ENCODE assay signal across 1 cellular context in the genomic region with DNA sequence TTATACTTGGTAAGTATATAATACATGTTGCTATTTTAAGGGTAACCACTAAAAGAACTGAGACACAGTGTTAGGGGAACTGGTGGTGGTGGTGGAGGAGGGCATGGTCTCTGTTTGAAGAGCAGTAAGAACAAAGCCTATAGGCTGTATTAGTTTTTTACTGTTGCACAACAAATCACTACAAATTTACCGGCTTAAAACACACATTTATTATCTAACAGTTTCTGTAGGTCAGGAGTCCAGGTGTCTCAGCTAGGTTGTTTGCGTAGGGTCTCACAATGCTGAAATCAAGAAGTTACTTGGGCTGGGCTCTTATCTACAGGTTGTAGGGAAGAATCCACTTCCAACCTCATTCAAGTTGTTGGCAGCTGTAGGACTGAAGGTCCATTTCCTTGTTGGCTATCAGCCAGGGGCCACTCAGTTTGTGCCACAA.
TF ChIP-seq lines count a peak whose summit lies in the region.

No MANE protein-coding gene starts in this region.

TF ChIP-seq in HepG2, 621 proteins besides CTCF, POLR2A, EP300 and RAD21 (continued from another document and continues in another):
- TF ChIP-seq, protein P1, sequence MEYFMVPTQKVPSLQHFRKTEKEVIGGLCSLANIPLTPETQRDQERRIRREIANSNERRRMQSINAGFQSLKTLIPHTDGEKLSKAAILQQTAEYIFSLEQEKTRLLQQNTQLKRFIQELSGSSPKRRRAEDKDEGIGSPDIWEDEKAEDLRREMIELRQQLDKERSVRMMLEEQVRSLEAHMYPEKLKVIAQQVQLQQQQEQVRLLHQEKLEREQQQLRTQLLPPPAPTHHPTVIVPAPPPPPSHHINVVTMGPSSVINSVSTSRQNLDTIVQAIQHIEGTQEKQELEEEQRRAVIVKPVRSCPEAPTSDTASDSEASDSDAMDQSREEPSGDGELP (IDR thresholded peaks at IDR 0.05; ENCODE audit: borderline replicate concordance, low read depth) = no peak
- TF ChIP-seq, protein P2, sequence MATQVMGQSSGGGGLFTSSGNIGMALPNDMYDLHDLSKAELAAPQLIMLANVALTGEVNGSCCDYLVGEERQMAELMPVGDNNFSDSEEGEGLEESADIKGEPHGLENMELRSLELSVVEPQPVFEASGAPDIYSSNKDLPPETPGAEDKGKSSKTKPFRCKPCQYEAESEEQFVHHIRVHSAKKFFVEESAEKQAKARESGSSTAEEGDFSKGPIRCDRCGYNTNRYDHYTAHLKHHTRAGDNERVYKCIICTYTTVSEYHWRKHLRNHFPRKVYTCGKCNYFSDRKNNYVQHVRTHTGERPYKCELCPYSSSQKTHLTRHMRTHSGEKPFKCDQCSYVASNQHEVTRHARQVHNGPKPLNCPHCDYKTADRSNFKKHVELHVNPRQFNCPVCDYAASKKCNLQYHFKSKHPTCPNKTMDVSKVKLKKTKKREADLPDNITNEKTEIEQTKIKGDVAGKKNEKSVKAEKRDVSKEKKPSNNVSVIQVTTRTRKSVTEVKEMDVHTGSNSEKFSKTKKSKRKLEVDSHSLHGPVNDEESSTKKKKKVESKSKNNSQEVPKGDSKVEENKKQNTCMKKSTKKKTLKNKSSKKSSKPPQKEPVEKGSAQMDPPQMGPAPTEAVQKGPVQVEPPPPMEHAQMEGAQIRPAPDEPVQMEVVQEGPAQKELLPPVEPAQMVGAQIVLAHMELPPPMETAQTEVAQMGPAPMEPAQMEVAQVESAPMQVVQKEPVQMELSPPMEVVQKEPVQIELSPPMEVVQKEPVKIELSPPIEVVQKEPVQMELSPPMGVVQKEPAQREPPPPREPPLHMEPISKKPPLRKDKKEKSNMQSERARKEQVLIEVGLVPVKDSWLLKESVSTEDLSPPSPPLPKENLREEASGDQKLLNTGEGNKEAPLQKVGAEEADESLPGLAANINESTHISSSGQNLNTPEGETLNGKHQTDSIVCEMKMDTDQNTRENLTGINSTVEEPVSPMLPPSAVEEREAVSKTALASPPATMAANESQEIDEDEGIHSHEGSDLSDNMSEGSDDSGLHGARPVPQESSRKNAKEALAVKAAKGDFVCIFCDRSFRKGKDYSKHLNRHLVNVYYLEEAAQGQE (IDR thresholded peaks at IDR 0.05; ENCODE audit: borderline replicate concordance in 1 of 2, low read depth in 1 of 2, low read length in 2 of 2) = no peak
- TF ChIP-seq ATRX (CRISPR knock-in tag; IDR thresholded peaks at IDR 0.05; ENCODE audit: borderline replicate concordance) (no peak), ZBTB3 (CRISPR knock-in tag; IDR thresholded peaks at IDR 0.05; ENCODE audit: borderline replicate concordance, low read depth) (no peak), CEBPG (CRISPR knock-in tag; IDR thresholded peaks at IDR 0.05) (peak; percentile 49), ZNF430 (CRISPR knock-in tag; IDR thresholded peaks at IDR 0.05) (no peak), ZNF644 (CRISPR knock-in tag; IDR thresholded peaks at IDR 0.05; ENCODE audit: low read depth) (0 out of 2 replicates have a peak, but pooled peaks have one; percentile 18), ZNF274 (CRISPR knock-in tag; IDR thresholded peaks at IDR 0.05) (no peak), TCF7 (IDR thresholded peaks at IDR 0.05; ENCODE audit: low read depth) (peak; percentile 50; the same call in 1 of the 2 replicates), ZFP41 (CRISPR knock-in tag; IDR thresholded peaks at IDR 0.05; ENCODE audit: borderline replicate concordance) (no peak), NFE2L2 (IDR thresholded peaks at IDR 0.05; ENCODE audit: low read length) (no peak), TGIF2 (CRISPR knock-in tag; IDR thresholded peaks at IDR 0.05) (no peak), CHD4 (IDR thresholded peaks at IDR 0.05; ENCODE audit: borderline replicate concordance, low read length) (no peak), FOXM1 (CRISPR knock-in tag; IDR thresholded peaks at IDR 0.05) (no peak), ZNF747 (CRISPR knock-in tag; IDR thresholded peaks at IDR 0.05; ENCODE audit: borderline replicate concordance) (no peak), ZNF235 (CRISPR knock-in tag; IDR thresholded peaks at IDR 0.05; ENCODE audit: borderline replicate concordance) (no peak), ZNF678 (CRISPR knock-in tag; IDR thresholded peaks at IDR 0.05) (no peak), ISL2 (CRISPR knock-in tag; IDR thresholded peaks at IDR 0.05) (0 out of 2 replicates have a peak, but pooled peaks have one; percentile 17), PPARG (CRISPR knock-in tag; conservative IDR thresholded peaks at IDR 0.05) (0 out of 2 replicates have a peak, but pooled peaks have one; percentile 32), GFI1 (CRISPR knock-in tag; IDR thresholded peaks at IDR 0.05; ENCODE audit: borderline replicate concordance) (peak; percentile 61; the same call in 1 of the 2 replicates), SMC3 (IDR thresholded peaks at IDR 0.05; ENCODE audit: low read length) (no peak), MTA1 (CRISPR knock-in tag; IDR thresholded peaks at IDR 0.05; ENCODE audit: borderline replicate concordance) (no peak), NR2F1 (CRISPR knock-in tag; IDR thresholded peaks at IDR 0.05) (no peak), ZFP82 (CRISPR knock-in tag; IDR thresholded peaks at IDR 0.05; ENCODE audit: borderline replicate concordance) (no peak), REL (CRISPR knock-in tag; conservative IDR thresholded peaks at IDR 0.05) (no peak), ETV6 (CRISPR knock-in tag; conservative IDR thresholded peaks at IDR 0.05) (no peak), ZNF883 (CRISPR knock-in tag; IDR thresholded peaks at IDR 0.05; ENCODE audit: not compliant biosample characterization) (no peak), ZNF282 (IDR thresholded peaks at IDR 0.05; ENCODE audit: partially characterized antibody) (no peak), MLLT10 (CRISPR knock-in tag; IDR thresholded peaks at IDR 0.05) (no peak)
- TF ChIP-seq, protein P3, sequence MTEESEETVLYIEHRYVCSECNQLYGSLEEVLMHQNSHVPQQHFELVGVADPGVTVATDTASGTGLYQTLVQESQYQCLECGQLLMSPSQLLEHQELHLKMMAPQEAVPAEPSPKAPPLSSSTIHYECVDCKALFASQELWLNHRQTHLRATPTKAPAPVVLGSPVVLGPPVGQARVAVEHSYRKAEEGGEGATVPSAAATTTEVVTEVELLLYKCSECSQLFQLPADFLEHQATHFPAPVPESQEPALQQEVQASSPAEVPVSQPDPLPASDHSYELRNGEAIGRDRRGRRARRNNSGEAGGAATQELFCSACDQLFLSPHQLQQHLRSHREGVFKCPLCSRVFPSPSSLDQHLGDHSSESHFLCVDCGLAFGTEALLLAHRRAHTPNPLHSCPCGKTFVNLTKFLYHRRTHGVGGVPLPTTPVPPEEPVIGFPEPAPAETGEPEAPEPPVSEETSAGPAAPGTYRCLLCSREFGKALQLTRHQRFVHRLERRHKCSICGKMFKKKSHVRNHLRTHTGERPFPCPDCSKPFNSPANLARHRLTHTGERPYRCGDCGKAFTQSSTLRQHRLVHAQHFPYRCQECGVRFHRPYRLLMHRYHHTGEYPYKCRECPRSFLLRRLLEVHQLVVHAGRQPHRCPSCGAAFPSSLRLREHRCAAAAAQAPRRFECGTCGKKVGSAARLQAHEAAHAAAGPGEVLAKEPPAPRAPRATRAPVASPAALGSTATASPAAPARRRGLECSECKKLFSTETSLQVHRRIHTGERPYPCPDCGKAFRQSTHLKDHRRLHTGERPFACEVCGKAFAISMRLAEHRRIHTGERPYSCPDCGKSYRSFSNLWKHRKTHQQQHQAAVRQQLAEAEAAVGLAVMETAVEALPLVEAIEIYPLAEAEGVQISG (CRISPR knock-in tag; IDR thresholded peaks at IDR 0.05) = no peak
- TF ChIP-seq, protein P4, sequence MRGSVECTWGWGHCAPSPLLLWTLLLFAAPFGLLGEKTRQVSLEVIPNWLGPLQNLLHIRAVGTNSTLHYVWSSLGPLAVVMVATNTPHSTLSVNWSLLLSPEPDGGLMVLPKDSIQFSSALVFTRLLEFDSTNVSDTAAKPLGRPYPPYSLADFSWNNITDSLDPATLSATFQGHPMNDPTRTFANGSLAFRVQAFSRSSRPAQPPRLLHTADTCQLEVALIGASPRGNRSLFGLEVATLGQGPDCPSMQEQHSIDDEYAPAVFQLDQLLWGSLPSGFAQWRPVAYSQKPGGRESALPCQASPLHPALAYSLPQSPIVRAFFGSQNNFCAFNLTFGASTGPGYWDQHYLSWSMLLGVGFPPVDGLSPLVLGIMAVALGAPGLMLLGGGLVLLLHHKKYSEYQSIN (CRISPR knock-in tag; IDR thresholded peaks at IDR 0.05; ENCODE audit: borderline replicate concordance) = no peak
- TF ChIP-seq, protein P5, sequence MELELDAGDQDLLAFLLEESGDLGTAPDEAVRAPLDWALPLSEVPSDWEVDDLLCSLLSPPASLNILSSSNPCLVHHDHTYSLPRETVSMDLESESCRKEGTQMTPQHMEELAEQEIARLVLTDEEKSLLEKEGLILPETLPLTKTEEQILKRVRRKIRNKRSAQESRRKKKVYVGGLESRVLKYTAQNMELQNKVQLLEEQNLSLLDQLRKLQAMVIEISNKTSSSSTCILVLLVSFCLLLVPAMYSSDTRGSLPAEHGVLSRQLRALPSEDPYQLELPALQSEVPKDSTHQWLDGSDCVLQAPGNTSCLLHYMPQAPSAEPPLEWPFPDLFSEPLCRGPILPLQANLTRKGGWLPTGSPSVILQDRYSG (CRISPR knock-in tag; IDR thresholded peaks at IDR 0.05) = no peak
- TF ChIP-seq, protein P6, sequence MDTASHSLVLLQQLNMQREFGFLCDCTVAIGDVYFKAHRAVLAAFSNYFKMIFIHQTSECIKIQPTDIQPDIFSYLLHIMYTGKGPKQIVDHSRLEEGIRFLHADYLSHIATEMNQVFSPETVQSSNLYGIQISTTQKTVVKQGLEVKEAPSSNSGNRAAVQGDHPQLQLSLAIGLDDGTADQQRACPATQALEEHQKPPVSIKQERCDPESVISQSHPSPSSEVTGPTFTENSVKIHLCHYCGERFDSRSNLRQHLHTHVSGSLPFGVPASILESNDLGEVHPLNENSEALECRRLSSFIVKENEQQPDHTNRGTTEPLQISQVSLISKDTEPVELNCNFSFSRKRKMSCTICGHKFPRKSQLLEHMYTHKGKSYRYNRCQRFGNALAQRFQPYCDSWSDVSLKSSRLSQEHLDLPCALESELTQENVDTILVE (CRISPR knock-in tag; IDR thresholded peaks at IDR 0.05) = no peak
- TF ChIP-seq, protein P7, sequence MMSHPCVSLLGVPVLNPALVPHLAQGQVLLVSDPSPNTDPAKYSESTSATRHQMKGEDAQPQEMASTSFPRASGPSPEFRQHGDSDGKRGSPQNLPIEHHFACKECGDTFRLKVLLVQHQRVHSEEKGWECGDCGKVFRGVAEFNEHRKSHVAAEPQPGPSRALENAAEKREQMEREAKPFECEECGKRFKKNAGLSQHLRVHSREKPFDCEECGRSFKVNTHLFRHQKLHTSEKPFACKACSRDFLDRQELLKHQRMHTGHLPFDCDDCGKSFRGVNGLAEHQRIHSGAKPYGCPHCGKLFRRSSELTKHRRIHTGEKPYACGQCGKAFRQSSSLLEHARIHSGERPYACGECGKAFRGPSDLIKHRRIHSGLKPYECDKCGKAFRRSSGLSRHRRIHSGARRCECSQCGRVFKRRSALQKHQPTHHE (CRISPR knock-in tag; IDR thresholded peaks at IDR 0.05; ENCODE audit: borderline replicate concordance) = no peak
- TF ChIP-seq, protein P8, sequence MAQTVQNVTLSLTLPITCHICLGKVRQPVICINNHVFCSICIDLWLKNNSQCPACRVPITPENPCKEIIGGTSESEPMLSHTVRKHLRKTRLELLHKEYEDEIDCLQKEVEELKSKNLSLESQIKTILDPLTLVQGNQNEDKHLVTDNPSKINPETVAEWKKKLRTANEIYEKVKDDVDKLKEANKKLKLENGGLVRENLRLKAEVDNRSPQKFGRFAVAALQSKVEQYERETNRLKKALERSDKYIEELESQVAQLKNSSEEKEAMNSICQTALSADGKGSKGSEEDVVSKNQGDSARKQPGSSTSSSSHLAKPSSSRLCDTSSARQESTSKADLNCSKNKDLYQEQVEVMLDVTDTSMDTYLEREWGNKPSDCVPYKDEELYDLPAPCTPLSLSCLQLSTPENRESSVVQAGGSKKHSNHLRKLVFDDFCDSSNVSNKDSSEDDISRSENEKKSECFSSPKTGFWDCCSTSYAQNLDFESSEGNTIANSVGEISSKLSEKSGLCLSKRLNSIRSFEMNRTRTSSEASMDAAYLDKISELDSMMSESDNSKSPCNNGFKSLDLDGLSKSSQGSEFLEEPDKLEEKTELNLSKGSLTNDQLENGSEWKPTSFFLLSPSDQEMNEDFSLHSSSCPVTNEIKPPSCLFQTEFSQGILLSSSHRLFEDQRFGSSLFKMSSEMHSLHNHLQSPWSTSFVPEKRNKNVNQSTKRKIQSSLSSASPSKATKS (CRISPR knock-in tag; IDR thresholded peaks at IDR 0.05) = no peak
- TF ChIP-seq, protein P9, sequence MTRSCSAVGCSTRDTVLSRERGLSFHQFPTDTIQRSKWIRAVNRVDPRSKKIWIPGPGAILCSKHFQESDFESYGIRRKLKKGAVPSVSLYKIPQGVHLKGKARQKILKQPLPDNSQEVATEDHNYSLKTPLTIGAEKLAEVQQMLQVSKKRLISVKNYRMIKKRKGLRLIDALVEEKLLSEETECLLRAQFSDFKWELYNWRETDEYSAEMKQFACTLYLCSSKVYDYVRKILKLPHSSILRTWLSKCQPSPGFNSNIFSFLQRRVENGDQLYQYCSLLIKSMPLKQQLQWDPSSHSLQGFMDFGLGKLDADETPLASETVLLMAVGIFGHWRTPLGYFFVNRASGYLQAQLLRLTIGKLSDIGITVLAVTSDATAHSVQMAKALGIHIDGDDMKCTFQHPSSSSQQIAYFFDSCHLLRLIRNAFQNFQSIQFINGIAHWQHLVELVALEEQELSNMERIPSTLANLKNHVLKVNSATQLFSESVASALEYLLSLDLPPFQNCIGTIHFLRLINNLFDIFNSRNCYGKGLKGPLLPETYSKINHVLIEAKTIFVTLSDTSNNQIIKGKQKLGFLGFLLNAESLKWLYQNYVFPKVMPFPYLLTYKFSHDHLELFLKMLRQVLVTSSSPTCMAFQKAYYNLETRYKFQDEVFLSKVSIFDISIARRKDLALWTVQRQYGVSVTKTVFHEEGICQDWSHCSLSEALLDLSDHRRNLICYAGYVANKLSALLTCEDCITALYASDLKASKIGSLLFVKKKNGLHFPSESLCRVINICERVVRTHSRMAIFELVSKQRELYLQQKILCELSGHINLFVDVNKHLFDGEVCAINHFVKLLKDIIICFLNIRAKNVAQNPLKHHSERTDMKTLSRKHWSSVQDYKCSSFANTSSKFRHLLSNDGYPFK (CRISPR knock-in tag; IDR thresholded peaks at IDR 0.05; ENCODE audit: borderline replicate concordance) = no peak
- TF ChIP-seq, protein P10, sequence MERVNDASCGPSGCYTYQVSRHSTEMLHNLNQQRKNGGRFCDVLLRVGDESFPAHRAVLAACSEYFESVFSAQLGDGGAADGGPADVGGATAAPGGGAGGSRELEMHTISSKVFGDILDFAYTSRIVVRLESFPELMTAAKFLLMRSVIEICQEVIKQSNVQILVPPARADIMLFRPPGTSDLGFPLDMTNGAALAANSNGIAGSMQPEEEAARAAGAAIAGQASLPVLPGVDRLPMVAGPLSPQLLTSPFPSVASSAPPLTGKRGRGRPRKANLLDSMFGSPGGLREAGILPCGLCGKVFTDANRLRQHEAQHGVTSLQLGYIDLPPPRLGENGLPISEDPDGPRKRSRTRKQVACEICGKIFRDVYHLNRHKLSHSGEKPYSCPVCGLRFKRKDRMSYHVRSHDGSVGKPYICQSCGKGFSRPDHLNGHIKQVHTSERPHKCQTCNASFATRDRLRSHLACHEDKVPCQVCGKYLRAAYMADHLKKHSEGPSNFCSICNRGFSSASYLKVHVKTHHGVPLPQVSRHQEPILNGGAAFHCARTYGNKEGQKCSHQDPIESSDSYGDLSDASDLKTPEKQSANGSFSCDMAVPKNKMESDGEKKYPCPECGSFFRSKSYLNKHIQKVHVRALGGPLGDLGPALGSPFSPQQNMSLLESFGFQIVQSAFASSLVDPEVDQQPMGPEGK (CRISPR knock-in tag; IDR thresholded peaks at IDR 0.05) = no peak
